23 cellular contexts compared by ENCODE assay signal in genomic region chr12:59587710-59588109, GRCh38.
"Had no signal": no experiment of that assay in that cellular context is flagged by ENCODE, and none has a peak within 500 bp of the region (broad histone marks: within the 10 kb centered on the region; RNA-seq: fewer than 3 reads in every experiment).

No MANE protein-coding gene starts in this region.

- H3K27ac Mint-ChIP-seq: T-helper 17 cell had no signal

- H3K27me3 ChIP-seq: MG63, SJCRH30 had no signal

- DNase-seq: KBM-7, MG63, NCI-H1092 treated with DMSO at 0.1 percent for 48 hours, NCI-H1417, NCI-H1436 treated with DMSO at 0.1 percent for 48 hours, NCI-H1694, NCI-H1930, NCI-H2081, NCI-H2107, NCI-H2227 treated with DMSO at 0.1 percent for 48 hours, NCI-H446, NCI-H510A, NCI-H524 treated with DMSO at 0.1 percent for 48 hours, NCI-H69, NCI-H774, PC-3, SHP77, SJCRH30, T-helper 1 cell, T-helper 17 cell had no signal

- ATAC-seq: Panc1, PC-3, SK-N-SH treated with all-trans-retinoic acid at 6 μM for 48 hours, T-helper 17 cell had no signal

- H3K27me3 Mint-ChIP-seq: T-helper 17 cell had no signal

- H3K4me3 Mint-ChIP-seq: T-helper 17 cell had no signal

- H3K4me1 ChIP-seq: SJCRH30 had no signal

- H3K27ac ChIP-seq: RWPE1, SJCRH30 had no signal

- H3K9me3 ChIP-seq: MG63, SJCRH30 had no signal

- H3K36me3 ChIP-seq: MG63, SJCRH30 had no signal

- H3K4me3 ChIP-seq: MG63, SJCRH30 had no signal
